In the genomic region with DNA sequence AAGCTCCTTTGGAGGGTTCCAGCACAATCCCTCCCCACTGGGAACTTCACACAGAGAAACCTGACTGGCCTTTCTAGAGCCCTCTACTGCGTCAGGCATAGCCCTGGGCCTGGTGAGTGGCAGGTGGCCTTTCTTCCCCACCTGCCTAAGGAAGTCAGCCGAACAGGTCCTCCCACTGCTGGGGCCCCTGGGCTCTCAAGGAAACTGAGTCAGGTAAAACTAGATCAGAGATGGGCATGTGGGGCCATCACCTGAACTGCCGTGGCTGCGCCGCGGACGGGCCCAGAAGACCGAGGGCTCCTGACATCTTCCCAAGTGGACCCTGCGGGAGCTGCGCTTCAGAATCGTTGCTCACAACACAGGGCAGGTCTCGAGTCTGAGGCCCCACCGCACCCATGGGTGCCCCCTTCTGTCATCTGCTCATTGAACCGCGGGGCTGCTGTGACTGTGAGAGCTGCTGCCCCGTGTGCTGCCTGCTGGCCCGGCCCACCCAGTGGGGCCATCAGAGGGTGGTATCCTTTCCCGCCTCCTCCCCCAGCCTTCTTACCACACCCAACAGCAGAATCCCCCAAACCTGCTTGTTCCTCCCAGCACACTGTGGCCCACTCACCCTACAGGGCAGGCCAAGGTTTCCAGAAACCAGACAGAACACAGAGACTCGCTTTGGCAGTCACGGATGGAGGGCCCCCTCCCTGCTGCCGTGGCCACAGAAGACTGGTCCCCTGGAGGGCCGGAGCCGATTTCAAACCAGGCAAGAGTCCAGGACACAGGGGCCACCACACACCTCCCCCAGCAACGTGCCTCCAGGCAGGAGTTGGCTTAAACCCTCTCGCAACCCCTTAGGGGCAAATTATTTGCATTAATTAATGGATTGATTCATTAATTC, we compare ENCODE assay signal across 2 cellular contexts.
TF ChIP-seq lines count a peak whose summit lies in the region.

No MANE protein-coding gene starts in this region.

TF ChIP-seq in SK-N-SH, 30 proteins besides CTCF, POLR2A, EP300 and RAD21 (continued from another document):
- TF ChIP-seq SIN3A (IDR thresholded peaks at IDR 0.05; ENCODE audit: borderline replicate concordance, low read depth, low read length) (no peak), MEF2A (IDR thresholded peaks at IDR 0.05; ENCODE audit: borderline replicate concordance, low read depth) (no peak), NFIC (IDR thresholded peaks at IDR 0.05; ENCODE audit: borderline replicate concordance) (no peak), SMC3 (IDR thresholded peaks at IDR 0.05; ENCODE audit: low read depth, low read length) (no peak)
- TF ChIP-seq, protein P1, sequence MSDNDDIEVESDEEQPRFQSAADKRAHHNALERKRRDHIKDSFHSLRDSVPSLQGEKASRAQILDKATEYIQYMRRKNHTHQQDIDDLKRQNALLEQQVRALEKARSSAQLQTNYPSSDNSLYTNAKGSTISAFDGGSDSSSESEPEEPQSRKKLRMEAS (IDR thresholded peaks at IDR 0.05; ENCODE audit: low read depth), result no peak
- TF ChIP-seq, protein P2, sequence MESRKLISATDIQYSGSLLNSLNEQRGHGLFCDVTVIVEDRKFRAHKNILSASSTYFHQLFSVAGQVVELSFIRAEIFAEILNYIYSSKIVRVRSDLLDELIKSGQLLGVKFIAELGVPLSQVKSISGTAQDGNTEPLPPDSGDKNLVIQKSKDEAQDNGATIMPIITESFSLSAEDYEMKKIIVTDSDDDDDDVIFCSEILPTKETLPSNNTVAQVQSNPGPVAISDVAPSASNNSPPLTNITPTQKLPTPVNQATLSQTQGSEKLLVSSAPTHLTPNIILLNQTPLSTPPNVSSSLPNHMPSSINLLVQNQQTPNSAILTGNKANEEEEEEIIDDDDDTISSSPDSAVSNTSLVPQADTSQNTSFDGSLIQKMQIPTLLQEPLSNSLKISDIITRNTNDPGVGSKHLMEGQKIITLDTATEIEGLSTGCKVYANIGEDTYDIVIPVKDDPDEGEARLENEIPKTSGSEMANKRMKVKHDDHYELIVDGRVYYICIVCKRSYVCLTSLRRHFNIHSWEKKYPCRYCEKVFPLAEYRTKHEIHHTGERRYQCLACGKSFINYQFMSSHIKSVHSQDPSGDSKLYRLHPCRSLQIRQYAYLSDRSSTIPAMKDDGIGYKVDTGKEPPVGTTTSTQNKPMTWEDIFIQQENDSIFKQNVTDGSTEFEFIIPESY (IDR thresholded peaks at IDR 0.05; ENCODE audit: borderline replicate concordance, low read depth), result no peak

TF ChIP-seq in SK-N-SH treated with all-trans-retinoic acid at 6 μM for 48 hours, 23 proteins besides CTCF, POLR2A, EP300 and RAD21 (continued from another document):
- TF ChIP-seq, protein P3, sequence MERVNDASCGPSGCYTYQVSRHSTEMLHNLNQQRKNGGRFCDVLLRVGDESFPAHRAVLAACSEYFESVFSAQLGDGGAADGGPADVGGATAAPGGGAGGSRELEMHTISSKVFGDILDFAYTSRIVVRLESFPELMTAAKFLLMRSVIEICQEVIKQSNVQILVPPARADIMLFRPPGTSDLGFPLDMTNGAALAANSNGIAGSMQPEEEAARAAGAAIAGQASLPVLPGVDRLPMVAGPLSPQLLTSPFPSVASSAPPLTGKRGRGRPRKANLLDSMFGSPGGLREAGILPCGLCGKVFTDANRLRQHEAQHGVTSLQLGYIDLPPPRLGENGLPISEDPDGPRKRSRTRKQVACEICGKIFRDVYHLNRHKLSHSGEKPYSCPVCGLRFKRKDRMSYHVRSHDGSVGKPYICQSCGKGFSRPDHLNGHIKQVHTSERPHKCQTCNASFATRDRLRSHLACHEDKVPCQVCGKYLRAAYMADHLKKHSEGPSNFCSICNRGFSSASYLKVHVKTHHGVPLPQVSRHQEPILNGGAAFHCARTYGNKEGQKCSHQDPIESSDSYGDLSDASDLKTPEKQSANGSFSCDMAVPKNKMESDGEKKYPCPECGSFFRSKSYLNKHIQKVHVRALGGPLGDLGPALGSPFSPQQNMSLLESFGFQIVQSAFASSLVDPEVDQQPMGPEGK (CRISPR knock-in tag; IDR thresholded peaks at IDR 0.05; ENCODE audit: borderline replicate concordance), result no peak
- TF ChIP-seq ISL1 (CRISPR knock-in tag; IDR thresholded peaks at IDR 0.05) (no peak), ESRRG (CRISPR knock-in tag; IDR thresholded peaks at IDR 0.05) (no peak), ZC3H10 (CRISPR knock-in tag; IDR thresholded peaks at IDR 0.05) (no peak), ZNF8 (CRISPR knock-in tag; IDR thresholded peaks at IDR 0.05) (no peak), GLIS3 (CRISPR knock-in tag; IDR thresholded peaks at IDR 0.05) (no peak), TOX (CRISPR knock-in tag; IDR thresholded peaks at IDR 0.05; ENCODE audit: borderline replicate concordance) (no peak), SNAI2 (CRISPR knock-in tag; IDR thresholded peaks at IDR 0.05) (no peak), ZNF70 (CRISPR knock-in tag; IDR thresholded peaks at IDR 0.05) (no peak), RARB (CRISPR knock-in tag; IDR thresholded peaks at IDR 0.05) (no peak), PPARA (CRISPR knock-in tag; IDR thresholded peaks at IDR 0.05; ENCODE audit: borderline replicate concordance) (no peak)
- TF ChIP-seq, protein P4, sequence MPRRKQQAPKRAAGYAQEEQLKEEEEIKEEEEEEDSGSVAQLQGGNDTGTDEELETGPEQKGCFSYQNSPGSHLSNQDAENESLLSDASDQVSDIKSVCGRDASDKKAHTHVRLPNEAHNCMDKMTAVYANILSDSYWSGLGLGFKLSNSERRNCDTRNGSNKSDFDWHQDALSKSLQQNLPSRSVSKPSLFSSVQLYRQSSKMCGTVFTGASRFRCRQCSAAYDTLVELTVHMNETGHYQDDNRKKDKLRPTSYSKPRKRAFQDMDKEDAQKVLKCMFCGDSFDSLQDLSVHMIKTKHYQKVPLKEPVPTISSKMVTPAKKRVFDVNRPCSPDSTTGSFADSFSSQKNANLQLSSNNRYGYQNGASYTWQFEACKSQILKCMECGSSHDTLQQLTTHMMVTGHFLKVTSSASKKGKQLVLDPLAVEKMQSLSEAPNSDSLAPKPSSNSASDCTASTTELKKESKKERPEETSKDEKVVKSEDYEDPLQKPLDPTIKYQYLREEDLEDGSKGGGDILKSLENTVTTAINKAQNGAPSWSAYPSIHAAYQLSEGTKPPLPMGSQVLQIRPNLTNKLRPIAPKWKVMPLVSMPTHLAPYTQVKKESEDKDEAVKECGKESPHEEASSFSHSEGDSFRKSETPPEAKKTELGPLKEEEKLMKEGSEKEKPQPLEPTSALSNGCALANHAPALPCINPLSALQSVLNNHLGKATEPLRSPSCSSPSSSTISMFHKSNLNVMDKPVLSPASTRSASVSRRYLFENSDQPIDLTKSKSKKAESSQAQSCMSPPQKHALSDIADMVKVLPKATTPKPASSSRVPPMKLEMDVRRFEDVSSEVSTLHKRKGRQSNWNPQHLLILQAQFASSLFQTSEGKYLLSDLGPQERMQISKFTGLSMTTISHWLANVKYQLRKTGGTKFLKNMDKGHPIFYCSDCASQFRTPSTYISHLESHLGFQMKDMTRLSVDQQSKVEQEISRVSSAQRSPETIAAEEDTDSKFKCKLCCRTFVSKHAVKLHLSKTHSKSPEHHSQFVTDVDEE (CRISPR knock-in tag; IDR thresholded peaks at IDR 0.05), result no peak
- TF ChIP-seq, protein P5, sequence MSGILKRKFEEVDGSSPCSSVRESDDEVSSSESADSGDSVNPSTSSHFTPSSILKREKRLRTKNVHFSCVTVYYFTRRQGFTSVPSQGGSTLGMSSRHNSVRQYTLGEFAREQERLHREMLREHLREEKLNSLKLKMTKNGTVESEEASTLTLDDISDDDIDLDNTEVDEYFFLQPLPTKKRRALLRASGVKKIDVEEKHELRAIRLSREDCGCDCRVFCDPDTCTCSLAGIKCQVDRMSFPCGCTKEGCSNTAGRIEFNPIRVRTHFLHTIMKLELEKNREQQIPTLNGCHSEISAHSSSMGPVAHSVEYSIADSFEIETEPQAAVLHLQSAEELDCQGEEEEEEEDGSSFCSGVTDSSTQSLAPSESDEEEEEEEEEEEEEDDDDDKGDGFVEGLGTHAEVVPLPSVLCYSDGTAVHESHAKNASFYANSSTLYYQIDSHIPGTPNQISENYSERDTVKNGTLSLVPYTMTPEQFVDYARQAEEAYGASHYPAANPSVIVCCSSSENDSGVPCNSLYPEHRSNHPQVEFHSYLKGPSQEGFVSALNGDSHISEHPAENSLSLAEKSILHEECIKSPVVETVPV (CRISPR knock-in tag; IDR thresholded peaks at IDR 0.05), result no peak
- TF ChIP-seq, protein P6, sequence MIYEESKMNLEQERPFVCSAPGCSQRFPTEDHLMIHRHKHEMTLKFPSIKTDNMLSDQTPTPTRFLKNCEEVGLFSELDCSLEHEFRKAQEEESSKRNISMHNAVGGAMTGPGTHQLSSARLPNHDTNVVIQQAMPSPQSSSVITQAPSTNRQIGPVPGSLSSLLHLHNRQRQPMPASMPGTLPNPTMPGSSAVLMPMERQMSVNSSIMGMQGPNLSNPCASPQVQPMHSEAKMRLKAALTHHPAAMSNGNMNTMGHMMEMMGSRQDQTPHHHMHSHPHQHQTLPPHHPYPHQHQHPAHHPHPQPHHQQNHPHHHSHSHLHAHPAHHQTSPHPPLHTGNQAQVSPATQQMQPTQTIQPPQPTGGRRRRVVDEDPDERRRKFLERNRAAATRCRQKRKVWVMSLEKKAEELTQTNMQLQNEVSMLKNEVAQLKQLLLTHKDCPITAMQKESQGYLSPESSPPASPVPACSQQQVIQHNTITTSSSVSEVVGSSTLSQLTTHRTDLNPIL (CRISPR knock-in tag; IDR thresholded peaks at IDR 0.05; ENCODE audit: low read depth), result no peak
